Comparison of ENCODE assay signal across 8 cellular contexts in genomic region chr3:117407317-117407716, GRCh38.
DNase-seq lines count a peak whose midpoint lies in the region; ATAC-seq and TF ChIP-seq lines count a peak whose summit lies in the region.

No MANE protein-coding gene starts in this region.

- no peaks in the 10 kb centered on the region for H3K79me2 ChIP-seq in parathyroid adenoma

- no peaks in the 10 kb centered on the region for H3K36me3 ChIP-seq in parathyroid adenoma (ENCODE audit: control insufficient read depth, insufficient read depth, low read length)

- no peak overlapping the region for H3K27ac ChIP-seq in parathyroid adenoma

- TF ChIP-seq CTCF in parathyroid adenoma (IDR thresholded peaks at IDR 0.05), result peak; percentile 9

- H3K4me3 ChIP-seq in parathyroid adenoma (ENCODE audit: low read depth, low read length), result no peak overlapping the region

- no peak overlapping the region for H2AFZ ChIP-seq in parathyroid adenoma

- no peaks in the 10 kb centered on the region for H3K27me3 ChIP-seq in parathyroid adenoma (ENCODE audit: control insufficient read depth, insufficient read depth, low read length)

- no peak overlapping the region for H3K9ac ChIP-seq in parathyroid adenoma

- H3K9me3 ChIP-seq in parathyroid adenoma (ENCODE audit: control insufficient read depth, low read length), result no peaks in the 10 kb centered on the region

- no peak overlapping the region for H3K4me2 ChIP-seq in parathyroid adenoma (ENCODE audit: low read length)

- ATAC-seq in HG03342 (IDR thresholded peaks at IDR 0.05; ENCODE audit: unreplicated experiment) (peak; percentile 83), SK-N-SH treated with all-trans-retinoic acid at 6 μM for 48 hours (peak; percentile 88)

- H3K4me1 ChIP-seq in parathyroid adenoma, result peaks cover 3% of the 10 kb centered on the region

- DNase-seq in NCI-H748 (lab: John Stamatoyannopoulos, UW; ENCODE audit: unreplicated experiment) (peak; percentile 54), NCI-H748 treated with DMSO at 0.1 percent for 48 hours (lab: John Stamatoyannopoulos, UW) (no peak), mucosa of gallbladder (ENCODE audit: low spot score) (no peak), NCI-H2196 treated with DMSO at 0.1 percent for 48 hours (lab: John Stamatoyannopoulos, UW; ENCODE audit: unreplicated experiment) (no peak)
- DNase-seq in stimulated activated CD4-positive, alpha-beta T cell treated with anti-CD3 and anti-CD28 coated beads, Interleukin-15, amount 100 ng/mL, for 24 hours, result no peak

TF ChIP-seq in SK-N-SH treated with all-trans-retinoic acid at 6 μM for 48 hours, 23 proteins besides CTCF, POLR2A, EP300 and RAD21:
- TF ChIP-seq ESRRG (CRISPR knock-in tag; IDR thresholded peaks at IDR 0.05), result no peak
- TF ChIP-seq, protein P1, sequence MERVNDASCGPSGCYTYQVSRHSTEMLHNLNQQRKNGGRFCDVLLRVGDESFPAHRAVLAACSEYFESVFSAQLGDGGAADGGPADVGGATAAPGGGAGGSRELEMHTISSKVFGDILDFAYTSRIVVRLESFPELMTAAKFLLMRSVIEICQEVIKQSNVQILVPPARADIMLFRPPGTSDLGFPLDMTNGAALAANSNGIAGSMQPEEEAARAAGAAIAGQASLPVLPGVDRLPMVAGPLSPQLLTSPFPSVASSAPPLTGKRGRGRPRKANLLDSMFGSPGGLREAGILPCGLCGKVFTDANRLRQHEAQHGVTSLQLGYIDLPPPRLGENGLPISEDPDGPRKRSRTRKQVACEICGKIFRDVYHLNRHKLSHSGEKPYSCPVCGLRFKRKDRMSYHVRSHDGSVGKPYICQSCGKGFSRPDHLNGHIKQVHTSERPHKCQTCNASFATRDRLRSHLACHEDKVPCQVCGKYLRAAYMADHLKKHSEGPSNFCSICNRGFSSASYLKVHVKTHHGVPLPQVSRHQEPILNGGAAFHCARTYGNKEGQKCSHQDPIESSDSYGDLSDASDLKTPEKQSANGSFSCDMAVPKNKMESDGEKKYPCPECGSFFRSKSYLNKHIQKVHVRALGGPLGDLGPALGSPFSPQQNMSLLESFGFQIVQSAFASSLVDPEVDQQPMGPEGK (CRISPR knock-in tag; IDR thresholded peaks at IDR 0.05; ENCODE audit: borderline replicate concordance), result no peak
- TF ChIP-seq ZNF8 (CRISPR knock-in tag; IDR thresholded peaks at IDR 0.05), result no peak
- TF ChIP-seq TCF4 (CRISPR knock-in tag; IDR thresholded peaks at IDR 0.05; ENCODE audit: borderline replicate concordance), result no peak
- TF ChIP-seq, protein P2, sequence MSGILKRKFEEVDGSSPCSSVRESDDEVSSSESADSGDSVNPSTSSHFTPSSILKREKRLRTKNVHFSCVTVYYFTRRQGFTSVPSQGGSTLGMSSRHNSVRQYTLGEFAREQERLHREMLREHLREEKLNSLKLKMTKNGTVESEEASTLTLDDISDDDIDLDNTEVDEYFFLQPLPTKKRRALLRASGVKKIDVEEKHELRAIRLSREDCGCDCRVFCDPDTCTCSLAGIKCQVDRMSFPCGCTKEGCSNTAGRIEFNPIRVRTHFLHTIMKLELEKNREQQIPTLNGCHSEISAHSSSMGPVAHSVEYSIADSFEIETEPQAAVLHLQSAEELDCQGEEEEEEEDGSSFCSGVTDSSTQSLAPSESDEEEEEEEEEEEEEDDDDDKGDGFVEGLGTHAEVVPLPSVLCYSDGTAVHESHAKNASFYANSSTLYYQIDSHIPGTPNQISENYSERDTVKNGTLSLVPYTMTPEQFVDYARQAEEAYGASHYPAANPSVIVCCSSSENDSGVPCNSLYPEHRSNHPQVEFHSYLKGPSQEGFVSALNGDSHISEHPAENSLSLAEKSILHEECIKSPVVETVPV (CRISPR knock-in tag; IDR thresholded peaks at IDR 0.05), result no peak
- TF ChIP-seq SNAI2 (CRISPR knock-in tag; IDR thresholded peaks at IDR 0.05), result no peak
